In the genomic region with DNA sequence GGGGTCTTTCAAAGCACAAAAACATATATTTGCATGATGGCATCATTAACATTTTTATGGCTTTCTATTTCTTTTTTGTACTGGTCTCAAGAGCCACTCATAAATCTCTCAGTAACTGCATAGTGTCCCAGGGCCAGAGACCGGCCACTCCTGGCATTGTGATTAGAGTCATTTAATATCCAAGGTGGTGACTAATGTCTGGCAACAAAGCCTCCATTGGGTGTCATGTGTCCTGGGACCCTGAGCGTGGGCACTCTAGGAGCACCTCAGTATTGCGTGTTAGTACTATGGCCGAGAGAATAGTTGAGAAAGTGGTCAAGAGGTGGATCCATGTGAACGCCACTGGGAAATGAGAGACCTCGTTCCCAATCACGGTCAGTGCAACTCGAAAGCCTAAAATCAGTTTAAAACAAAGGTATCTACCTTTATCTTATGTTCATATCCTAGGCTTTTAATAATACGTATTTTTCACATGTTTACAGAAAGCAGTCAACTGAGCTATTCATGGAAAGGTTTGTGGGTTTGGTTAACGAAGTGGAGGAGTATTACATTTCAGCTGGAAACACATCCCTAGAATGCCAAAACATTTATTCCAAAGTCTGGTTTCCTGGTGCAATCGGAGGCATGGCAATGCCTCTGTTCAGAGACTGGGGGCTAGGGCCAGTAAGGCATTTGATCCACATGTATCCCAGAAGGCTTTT, we compare ENCODE assay signal across 1 cellular context.
TF ChIP-seq lines count a peak whose summit lies in the region.

No MANE protein-coding gene starts in this region.

TF ChIP-seq in Ishikawa, 13 proteins besides CTCF, POLR2A, EP300 and RAD21 (continued from another document):
- TF ChIP-seq ZBTB7A (IDR thresholded peaks at IDR 0.05; ENCODE audit: low read depth) (0 out of 2 replicates have a peak, but pooled peaks have one; percentile 19), TEAD4 (IDR thresholded peaks at IDR 0.05) (peak; percentile 87), CEBPB (IDR thresholded peaks at IDR 0.05) (peak; percentile 60; the same call in 1 of the 2 replicates), CREB1 (IDR thresholded peaks at IDR 0.05; ENCODE audit: low read depth) (no peak)
- TF ChIP-seq, protein P1, sequence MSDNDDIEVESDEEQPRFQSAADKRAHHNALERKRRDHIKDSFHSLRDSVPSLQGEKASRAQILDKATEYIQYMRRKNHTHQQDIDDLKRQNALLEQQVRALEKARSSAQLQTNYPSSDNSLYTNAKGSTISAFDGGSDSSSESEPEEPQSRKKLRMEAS (IDR thresholded peaks at IDR 0.05), result no peak
